Comparison of ENCODE assay signal across 8 cellular contexts in the genomic region with DNA sequence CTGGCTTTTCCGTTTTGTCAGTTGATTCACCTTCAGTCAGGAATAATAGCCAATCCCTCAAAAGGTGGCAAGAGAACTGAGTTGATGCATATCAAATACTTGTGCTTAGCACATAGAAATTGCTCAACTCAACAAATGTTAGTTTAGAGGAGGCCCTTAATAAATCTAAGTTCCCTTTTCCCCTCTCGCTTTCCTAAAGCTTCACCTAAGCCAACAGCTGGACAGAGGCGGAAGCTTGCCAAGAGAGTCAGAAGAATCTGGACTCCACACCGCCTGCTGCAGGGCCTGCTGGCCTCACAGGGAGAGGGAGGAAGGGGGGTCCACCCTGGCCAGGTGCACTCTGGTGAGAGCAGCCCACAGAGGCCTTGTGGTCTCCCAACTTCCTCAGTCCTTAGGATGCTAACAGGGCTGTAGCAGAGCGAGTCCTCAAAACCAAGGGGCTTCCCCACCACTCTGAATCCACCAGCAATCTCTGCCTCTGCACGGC.
A peak's percentile ranks its signal among the peaks of the same experiment; 100 is the strongest.
DNase-seq lines count a peak whose midpoint lies in the region; ATAC-seq and TF ChIP-seq lines count a peak whose summit lies in the region.

No MANE protein-coding gene starts in this region.

- no peak overlapping the region for H3K4me2 ChIP-seq in mesenchymal stem cell (ENCODE audit: low read length, poor library complexity, severe bottlenecking)

- peak overlapping the region in 1 of 2 experiments; percentile 94 for H3K14ac ChIP-seq in mesenchymal stem cell (ENCODE audit: low read length in 2 of 2)

- H3K79me1 ChIP-seq in mesenchymal stem cell (replicated peaks; ENCODE audit: low read length, poor library complexity, severe bottlenecking) = no peaks in the 10 kb centered on the region

- H3K36me3 ChIP-seq in ascending aorta = no peaks in the 10 kb centered on the region
- no peaks in the 10 kb centered on the region for H3K36me3 ChIP-seq in mesenchymal stem cell (ENCODE audit: control insufficient read depth in 1 of 2, insufficient read depth in 2 of 2, low read depth in 1 of 2, low read length in 2 of 2)

- peak overlapping the region; percentile 52 to 70 for H3K27ac ChIP-seq in ascending aorta
- H3K27ac ChIP-seq in mesenchymal stem cell (ENCODE audit: low read length, poor library complexity, severe bottlenecking) = no peak overlapping the region

- H3K9ac ChIP-seq in mesenchymal stem cell (ENCODE audit: low read length) = peak overlapping the region; percentile 35

- no peaks in the 10 kb centered on the region for H3K27me3 ChIP-seq in ascending aorta
- no peaks in the 10 kb centered on the region for H3K27me3 ChIP-seq in mesenchymal stem cell (ENCODE audit: control insufficient read depth in 1 of 2, insufficient read depth in 1 of 2, low read length in 2 of 2)

- H4K8ac ChIP-seq in mesenchymal stem cell (ENCODE audit: low read length) = peak overlapping the region; percentile 83

- H3K4me1 ChIP-seq in ascending aorta (peaks cover 25 to 55% of the 10 kb centered on the region in 2 donors), mesenchymal stem cell (ENCODE audit: control insufficient read depth, insufficient read depth, low read depth, low read length) (peaks cover 27% of the 10 kb centered on the region)

- peak; percentile 44 for ATAC-seq in GM19397 (IDR thresholded peaks at IDR 0.05; ENCODE audit: unreplicated experiment)

- peak overlapping the region; percentile 81 to 97 for H2BK12ac ChIP-seq in mesenchymal stem cell (ENCODE audit: low read length in 2 of 2)

- no peak overlapping the region for H3K4me3 ChIP-seq in ascending aorta
- no peak overlapping the region for H3K4me3 ChIP-seq in mesenchymal stem cell (ENCODE audit: insufficient read depth in 1 of 2, low read depth in 1 of 2, low read length in 2 of 2)

- H3K18ac ChIP-seq in mesenchymal stem cell (ENCODE audit: low read depth in 1 of 2, low read length in 2 of 2) = peak overlapping the region; percentile 92 to 98

- no peak for TF ChIP-seq EP300 in Ishikawa (IDR thresholded peaks at IDR 0.05; ENCODE audit: borderline replicate concordance)

- no peak overlapping the region for H2AFZ ChIP-seq in mesenchymal stem cell (ENCODE audit: low read depth, low read length)

- peak overlapping the region; percentile 78 for H2BK120ac ChIP-seq in mesenchymal stem cell (ENCODE audit: low read depth, low read length)

- peak overlapping the region; percentile 82 to 87 for H3K4ac ChIP-seq in mesenchymal stem cell (ENCODE audit: low read depth in 1 of 2, low read length in 2 of 2)

- intact Hi-C loops in ascending aorta (cut with DNase I) (loop anchor here (5.0 kb wide), 4 partner anchors 43 to 288 kb away; no protein-coding TSS in a partner anchor), posterior vena cava (cut with DNase I) (no loop called here)

- H3K23ac ChIP-seq in mesenchymal stem cell (ENCODE audit: low read length in 2 of 2) = no peak overlapping the region

- no peak overlapping the region for H2AK5ac ChIP-seq in mesenchymal stem cell (ENCODE audit: low read length, severe bottlenecking)

- peak overlapping the region; percentile 85 for H4K91ac ChIP-seq in mesenchymal stem cell (ENCODE audit: low read length)

- H2BK15ac ChIP-seq in mesenchymal stem cell (ENCODE audit: low read depth, poor library complexity, severe bottlenecking) = peak overlapping the region; percentile 84

- no peak for TF ChIP-seq RAD21 in Ishikawa (IDR thresholded peaks at IDR 0.05; ENCODE audit: low read depth)

- H2BK5ac ChIP-seq in mesenchymal stem cell (ENCODE audit: low read depth, low read length, poor library complexity, severe bottlenecking) = no peak overlapping the region

- H3K9me3 ChIP-seq in ascending aorta (no peaks in the 10 kb centered on the region), mesenchymal stem cell (ENCODE audit: control insufficient read depth, low read length) (no peaks in the 10 kb centered on the region)

- 69% methylated on average over 6 of the region's 6 CpGs for WGBS in mesenchymal stem cell

- TF ChIP-seq CTCF in ascending aorta (IDR thresholded peaks at IDR 0.05) = no peak

- DNase-seq in A172 (ENCODE audit: low spot score) = peak; percentile 6
- DNase-seq in ascending aorta (ENCODE audit: low spot score in 2 of 2) = no peak
- DNase-seq in mesenchymal stem cell = peak; percentile 63
- DNase-seq in nucleus accumbens (lab: John Stamatoyannopoulos, UW) = no peak
- no peak for DNase-seq in NCI-H2196 (lab: John Stamatoyannopoulos, UW; ENCODE audit: unreplicated experiment)
- no peak for DNase-seq in posterior vena cava (ENCODE audit: low spot score)

TF ChIP-seq in Ishikawa, 13 proteins besides CTCF, POLR2A, EP300 and RAD21:
- TF ChIP-seq, protein P1, sequence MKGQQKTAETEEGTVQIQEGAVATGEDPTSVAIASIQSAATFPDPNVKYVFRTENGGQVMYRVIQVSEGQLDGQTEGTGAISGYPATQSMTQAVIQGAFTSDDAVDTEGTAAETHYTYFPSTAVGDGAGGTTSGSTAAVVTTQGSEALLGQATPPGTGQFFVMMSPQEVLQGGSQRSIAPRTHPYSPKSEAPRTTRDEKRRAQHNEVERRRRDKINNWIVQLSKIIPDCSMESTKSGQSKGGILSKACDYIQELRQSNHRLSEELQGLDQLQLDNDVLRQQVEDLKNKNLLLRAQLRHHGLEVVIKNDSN (IDR thresholded peaks at IDR 0.05) = no peak
- TF ChIP-seq TAF1 (IDR thresholded peaks at IDR 0.05; ENCODE audit: low read depth) (no peak), CREB1 (IDR thresholded peaks at IDR 0.05; ENCODE audit: low read depth) (no peak), TCF12 (IDR thresholded peaks at IDR 0.05; ENCODE audit: low read depth) (no peak), CEBPB (IDR thresholded peaks at IDR 0.05) (no peak), FOXM1 (IDR thresholded peaks at IDR 0.05; ENCODE audit: borderline replicate concordance, low read depth) (no peak), EGR1 (IDR thresholded peaks at IDR 0.05) (no peak)
- TF ChIP-seq, protein P2, sequence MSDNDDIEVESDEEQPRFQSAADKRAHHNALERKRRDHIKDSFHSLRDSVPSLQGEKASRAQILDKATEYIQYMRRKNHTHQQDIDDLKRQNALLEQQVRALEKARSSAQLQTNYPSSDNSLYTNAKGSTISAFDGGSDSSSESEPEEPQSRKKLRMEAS (IDR thresholded peaks at IDR 0.05) = no peak
- TF ChIP-seq, protein P3, sequence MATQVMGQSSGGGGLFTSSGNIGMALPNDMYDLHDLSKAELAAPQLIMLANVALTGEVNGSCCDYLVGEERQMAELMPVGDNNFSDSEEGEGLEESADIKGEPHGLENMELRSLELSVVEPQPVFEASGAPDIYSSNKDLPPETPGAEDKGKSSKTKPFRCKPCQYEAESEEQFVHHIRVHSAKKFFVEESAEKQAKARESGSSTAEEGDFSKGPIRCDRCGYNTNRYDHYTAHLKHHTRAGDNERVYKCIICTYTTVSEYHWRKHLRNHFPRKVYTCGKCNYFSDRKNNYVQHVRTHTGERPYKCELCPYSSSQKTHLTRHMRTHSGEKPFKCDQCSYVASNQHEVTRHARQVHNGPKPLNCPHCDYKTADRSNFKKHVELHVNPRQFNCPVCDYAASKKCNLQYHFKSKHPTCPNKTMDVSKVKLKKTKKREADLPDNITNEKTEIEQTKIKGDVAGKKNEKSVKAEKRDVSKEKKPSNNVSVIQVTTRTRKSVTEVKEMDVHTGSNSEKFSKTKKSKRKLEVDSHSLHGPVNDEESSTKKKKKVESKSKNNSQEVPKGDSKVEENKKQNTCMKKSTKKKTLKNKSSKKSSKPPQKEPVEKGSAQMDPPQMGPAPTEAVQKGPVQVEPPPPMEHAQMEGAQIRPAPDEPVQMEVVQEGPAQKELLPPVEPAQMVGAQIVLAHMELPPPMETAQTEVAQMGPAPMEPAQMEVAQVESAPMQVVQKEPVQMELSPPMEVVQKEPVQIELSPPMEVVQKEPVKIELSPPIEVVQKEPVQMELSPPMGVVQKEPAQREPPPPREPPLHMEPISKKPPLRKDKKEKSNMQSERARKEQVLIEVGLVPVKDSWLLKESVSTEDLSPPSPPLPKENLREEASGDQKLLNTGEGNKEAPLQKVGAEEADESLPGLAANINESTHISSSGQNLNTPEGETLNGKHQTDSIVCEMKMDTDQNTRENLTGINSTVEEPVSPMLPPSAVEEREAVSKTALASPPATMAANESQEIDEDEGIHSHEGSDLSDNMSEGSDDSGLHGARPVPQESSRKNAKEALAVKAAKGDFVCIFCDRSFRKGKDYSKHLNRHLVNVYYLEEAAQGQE (IDR thresholded peaks at IDR 0.05; ENCODE audit: low read depth) = peak; percentile 39; the same call in 1 of the 2 replicates

Comparison
In these comparisons a context has a peak if more than half of its experiments do, and no peak if none do; other contexts are left out.
1. DNase-seq: peak in A172 (single experiment) and mesenchymal stem cell (single experiment); none in ascending aorta (0 of 2), nucleus accumbens (0 of 56), NCI-H2196 (single experiment) and posterior vena cava (single experiment).